In genomic region chr9:95049761-95050160, GRCh38 we compare ENCODE assay signal across 11 cellular contexts.
DNase-seq lines count a peak whose midpoint lies in the region; ATAC-seq and TF ChIP-seq lines count a peak whose summit lies in the region.
"Had no signal": no experiment of that assay in that cellular context is flagged by ENCODE, and none has a peak within 500 bp of the region (broad histone marks: within the 10 kb centered on the region; RNA-seq: fewer than 3 reads in every experiment).

No MANE protein-coding gene starts in this region.

- H3K36me3 Mint-ChIP-seq in osteocyte (ENCODE audit: unreplicated experiment) = peaks cover 31% of the 10 kb centered on the region

- peaks cover 64% of the 10 kb centered on the region for H4K20me1 ChIP-seq in PC-9 (ENCODE audit: insufficient read depth)

- H3K27me3 ChIP-seq in PC-9 (ENCODE audit: insufficient read depth, low read depth) (no peaks in the 10 kb centered on the region), esophagus squamous epithelium (no peaks in the 10 kb centered on the region)

- WGBS in esophagus squamous epithelium, 2 donors = 23 to 24% methylated on average over 6 of the region's 6 CpGs

- no peak for TF ChIP-seq CTCF in AG04449 (IDR thresholded peaks at IDR 0.05; ENCODE audit: insufficient read depth, low read length, missing control alignments)
- TF ChIP-seq CTCF in PC-9 (conservative IDR thresholded peaks at IDR 0.05) = no peak
- TF ChIP-seq CTCF in esophagus squamous epithelium (IDR thresholded peaks at IDR 0.05) = no peak
- TF ChIP-seq CTCF in osteocyte (IDR thresholded peaks at IDR 0.05) = no peak

- H3K4me1 ChIP-seq in PC-9 (replicated peaks; ENCODE audit: insufficient read depth) (peaks cover 45% of the 10 kb centered on the region), esophagus squamous epithelium (peaks cover 18 to 92% (median 23%) of the 10 kb centered on the region in 3 donors)

- H3K4me1 Mint-ChIP-seq in osteocyte (ENCODE audit: unreplicated experiment) = peaks cover 85% of the 10 kb centered on the region

- intact Hi-C loops in PC-9 (cut with micrococcal nuclease; ENCODE audit: unreplicated experiment) = no loop called here
- intact Hi-C loops in esophagus squamous epithelium (cut with DNase I) = no loop called here

- no peak overlapping the region for H2AFZ ChIP-seq in PC-9

- peak overlapping the region; percentile 83 for H3K4me3 Mint-ChIP-seq in osteocyte (ENCODE audit: unreplicated experiment)

- H3K27me3 Mint-ChIP-seq in osteocyte (ENCODE audit: unreplicated experiment) = no peaks in the 10 kb centered on the region

- peaks cover 77% of the 10 kb centered on the region for H3F3A ChIP-seq in PC-9 (ENCODE audit: insufficient read depth, low read depth)

- peak overlapping the region; percentile 93 for H3K4me2 ChIP-seq in PC-9

- H3K36me3 ChIP-seq in PC-9 (ENCODE audit: low read depth) (peaks cover 27% of the 10 kb centered on the region), esophagus squamous epithelium (no peaks in the 10 kb centered on the region)

- H3K4me3 ChIP-seq in AG04449 (ENCODE audit: low read depth, low read length) (peak overlapping the region; percentile 65), PC-9 (peak overlapping the region; percentile 75), esophagus squamous epithelium (peak overlapping the region; percentile 44 to 80 (median 58))

- peaks cover 97% of the 10 kb centered on the region for H3K79me2 ChIP-seq in PC-9 (ENCODE audit: low read depth)

- no TSS peak for BruUV-seq in PC-9 (replicated peaks; lab: Mats Ljungman, UMichigan)

- H3K9me3 Mint-ChIP-seq in osteocyte (ENCODE audit: unreplicated experiment) = no peaks in the 10 kb centered on the region

- POLR2A ChIA-PET in AG04449 (lab: Yijun Ruan, JAX) = no interaction called here
- POLR2A ChIA-PET in PC-9 (lab: Charles Lee; ENCODE audit: unreplicated experiment) = no interaction called here

- no peaks in the 10 kb centered on the region for H3K9me2 ChIP-seq in PC-9 (ENCODE audit: insufficient read depth)

- DNase-seq in AG04449 (ENCODE audit: low read depth, low spot score) (no peak), PC-9 (peak in 1 of 2 experiments; percentile 40), esophagus squamous epithelium (lab: John Stamatoyannopoulos, UW) (no peak), osteocyte (ENCODE audit: extremely low spot score, unreplicated experiment) (no peak), NCI-H1436 treated with DMSO at 0.1 percent for 48 hours (lab: John Stamatoyannopoulos, UW) (no peak), NCI-H146 treated with DMSO at 0.1 percent for 48 hours (lab: John Stamatoyannopoulos, UW; ENCODE audit: unreplicated experiment) (no peak), hippocampal formation (lab: John Stamatoyannopoulos, UW) (no peak)
- DNase-seq: NCI-H748 treated with DMSO at 0.1 percent for 48 hours; stimulated activated CD4-positive, alpha-beta T cell treated with anti-CD3 and anti-CD28 coated beads, Interleukin-4, amount 100 ng/mL, for 4 hours had no signal

- no peak for ATAC-seq in HG03378 (IDR thresholded peaks at IDR 0.05; ENCODE audit: unreplicated experiment)
- ATAC-seq: activated CD4-positive, CD25-positive, alpha-beta regulatory T cell treated with anti-CD3 and anti-CD28 coated beads, Interleukin-2, amount 50 U/mL, for 24 hours had no signal

- H3K9me3 ChIP-seq in PC-9 (ENCODE audit: insufficient read depth, low read depth) = no peaks in the 10 kb centered on the region
- no peaks in the 10 kb centered on the region for H3K9me3 ChIP-seq in esophagus squamous epithelium

- H3K27ac ChIP-seq in PC-9 = peak overlapping the region; percentile 84
- peak overlapping the region; percentile 80 to 97 (median 94) for H3K27ac ChIP-seq in esophagus squamous epithelium

- no peak for TF ChIP-seq POLR2A in esophagus squamous epithelium (IDR thresholded peaks at IDR 0.05)

- CTCF ChIA-PET in AG04449 (lab: Yijun Ruan, JAX) (interaction anchor here (1.3 to 2.8 kb wide), 2 partner anchors 25 to 369 kb away, joined by 5 to 9 read pairs; no protein-coding TSS in a partner anchor), PC-9 (lab: Charles Lee) (no interaction called here)

- peak overlapping the region; percentile 89 for H3K27ac Mint-ChIP-seq in osteocyte (ENCODE audit: unreplicated experiment)
